ENCODE assay signal across 1 cellular context in the genomic region with DNA sequence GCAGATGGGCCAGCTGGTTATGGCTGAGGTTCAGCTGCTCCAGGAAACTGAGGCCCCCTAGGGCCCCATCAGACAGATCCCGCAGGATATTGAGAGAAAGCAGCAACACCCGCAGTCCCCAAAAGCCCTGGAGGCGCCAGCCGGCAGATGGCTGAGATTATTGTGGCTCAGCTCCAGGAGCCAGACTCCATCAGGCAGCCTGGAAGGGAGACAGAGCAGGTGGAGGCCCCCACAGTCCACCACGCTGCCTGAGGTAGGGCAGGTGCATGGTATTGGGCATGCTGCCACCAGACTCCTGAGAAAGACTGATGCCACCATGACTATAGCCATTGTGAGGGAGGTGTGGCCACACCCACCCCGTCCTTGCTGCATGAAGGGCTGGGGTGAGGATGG.
TF ChIP-seq lines count a peak whose summit lies in the region.

No MANE protein-coding gene starts in this region.

TF ChIP-seq in IMR-90, 13 proteins besides CTCF, POLR2A, EP300 and RAD21 (continued from another document):
- no peak for TF ChIP-seq RCOR1 (IDR thresholded peaks at IDR 0.05; ENCODE audit: insufficient replicate concordance, low read length)
- TF ChIP-seq, protein P1, sequence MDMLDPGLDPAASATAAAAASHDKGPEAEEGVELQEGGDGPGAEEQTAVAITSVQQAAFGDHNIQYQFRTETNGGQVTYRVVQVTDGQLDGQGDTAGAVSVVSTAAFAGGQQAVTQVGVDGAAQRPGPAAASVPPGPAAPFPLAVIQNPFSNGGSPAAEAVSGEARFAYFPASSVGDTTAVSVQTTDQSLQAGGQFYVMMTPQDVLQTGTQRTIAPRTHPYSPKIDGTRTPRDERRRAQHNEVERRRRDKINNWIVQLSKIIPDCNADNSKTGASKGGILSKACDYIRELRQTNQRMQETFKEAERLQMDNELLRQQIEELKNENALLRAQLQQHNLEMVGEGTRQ (IDR thresholded peaks at IDR 0.05; ENCODE audit: low read depth, low read length): no peak
